In genomic region chr9:84500218-84500617, GRCh38 we compare ENCODE assay signal across 10 cellular contexts.
DNase-seq lines count a peak whose midpoint lies in the region; ATAC-seq and TF ChIP-seq lines count a peak whose summit lies in the region.
"Had no signal": no experiment of that assay in that cellular context is flagged by ENCODE, and none has a peak within 500 bp of the region (broad histone marks: within the 10 kb centered on the region; RNA-seq: fewer than 3 reads in every experiment).

No MANE protein-coding gene starts in this region.

- H3K4me1 ChIP-seq in mucosa of descending colon (ENCODE audit: low read depth): no peaks in the 10 kb centered on the region
- H3K4me1 ChIP-seq in body of pancreas: peaks cover 3% of the 10 kb centered on the region
- H3K4me1 ChIP-seq: BLaER1 had no signal

- TF ChIP-seq POLR2A in body of pancreas (IDR thresholded peaks at IDR 0.05): no peak

- no peaks in the 10 kb centered on the region for H3K9me3 ChIP-seq in mucosa of descending colon
- H3K9me3 ChIP-seq in body of pancreas: no peaks in the 10 kb centered on the region
- H3K9me3 ChIP-seq: BLaER1 had no signal

- TF ChIP-seq CTCF in mucosa of descending colon (IDR thresholded peaks at IDR 0.05) (no peak), body of pancreas (IDR thresholded peaks at IDR 0.05) (no peak)

- ATAC-seq in GM18519 (IDR thresholded peaks at IDR 0.05; ENCODE audit: low FRiP score, unreplicated experiment): peak; percentile 92
- peak; percentile 65 for ATAC-seq in GM21367 (IDR thresholded peaks at IDR 0.05; ENCODE audit: unreplicated experiment)
- peak; percentile 92 for ATAC-seq in HG02943 (IDR thresholded peaks at IDR 0.05; ENCODE audit: low read depth, unreplicated experiment)
- peak; percentile 98 for ATAC-seq in HG03571 (IDR thresholded peaks at IDR 0.05; ENCODE audit: unreplicated experiment)
- no peak for ATAC-seq in mucosa of descending colon
- no peak for ATAC-seq in body of pancreas
- ATAC-seq: activated CD8-positive, alpha-beta T cell treated with anti-CD3 and anti-CD28 coated beads, Interleukin-2, amount 10 ng/mL, durations not matched to agents 7 days and 5 days had no signal

- H3K27me3 ChIP-seq in body of pancreas: no peaks in the 10 kb centered on the region
- H3K27me3 ChIP-seq: BLaER1 had no signal

- intact Hi-C loops in mucosa of descending colon (cut with DNase I, micrococcal nuclease) (no loop called here), body of pancreas (cut with DNase I) (no loop called here)

- no peak overlapping the region for H3K27ac ChIP-seq in body of pancreas
- H3K27ac ChIP-seq: BLaER1 had no signal

- no peak for DNase-seq in medulla oblongata (ENCODE audit: extremely low spot score)
- DNase-seq in mucosa of descending colon: no peak
- DNase-seq in body of pancreas: no peak
- DNase-seq in DMS 273 treated with DMSO at 0.1 percent for 48 hours (lab: John Stamatoyannopoulos, UW): no peak
- DNase-seq: activated CD8-positive, alpha-beta T cell treated with anti-CD3 and anti-CD28 coated beads, Interleukin-2, amount 10 ng/mL, durations not matched to agents 7 days and 5 days had no signal

- H3K36me3 ChIP-seq in mucosa of descending colon (ENCODE audit: low read depth): no peaks in the 10 kb centered on the region
- H3K36me3 ChIP-seq in body of pancreas (replicated peaks in 1 of 2; ENCODE audit: insufficient read depth in 1 of 2, low read depth in 2 of 2): no peaks in the 10 kb centered on the region
- H3K36me3 ChIP-seq: BLaER1 had no signal

- H3K4me3 ChIP-seq in mucosa of descending colon (no peak overlapping the region), body of pancreas (no peak overlapping the region)
- H3K4me3 ChIP-seq: BLaER1 had no signal

Comparison
In these comparisons a context has a peak if more than half of its experiments do, and no peak if none do; other contexts are left out.
1. ATAC-seq: peak in GM18519 (single experiment), GM21367 (single experiment), HG02943 (single experiment) and HG03571 (single experiment); none in mucosa of descending colon (single experiment) and body of pancreas (single experiment).